In genomic region chr7:50376056-50376455, GRCh38 we compare ENCODE assay signal across 24 cellular contexts.
DNase-seq lines count a peak whose midpoint lies in the region; ATAC-seq and TF ChIP-seq lines count a peak whose summit lies in the region.
"Had no signal": no experiment of that assay in that cellular context is flagged by ENCODE, and none has a peak within 500 bp of the region (broad histone marks: within the 10 kb centered on the region; RNA-seq: fewer than 3 reads in every experiment).

No MANE protein-coding gene starts in this region.

- ATAC-seq in WTC11 (no peak), aorta (ENCODE audit: low FRiP score) (no peak)
- no peak for ATAC-seq in activated naive CD8-positive, alpha-beta T cell treated with anti-CD3 and anti-CD28 coated beads, Interleukin-2, amount 50 U/mL, for 24 hours
- ATAC-seq in stimulated activated naive B cell treated with anti-CD40 and anti-IgM and Interleukin-4, amounts not matched to agents 10 μg/mL and 1 μg/mL and 100 μg/mL, for 72 hours (replicated peaks) = no peak
- ATAC-seq in activated CD8-positive, alpha-beta memory T cell treated with anti-CD3 and anti-CD28 coated beads, Interleukin-2, amount 10 ng/mL, durations not matched to agents 7 days and 5 days = no peak
- ATAC-seq: activated T-cell treated with anti-CD3 and anti-CD28 coated beads, Interleukin-2, amount 50 U/mL, for 4 hours; K562; Right ventricle myocardium inferior had no signal

- no peak overlapping the region for H3K27ac ChIP-seq in aorta (ENCODE audit: low read depth in 1 of 2, low read length in 2 of 2)
- H3K27ac ChIP-seq: skin epidermis, thyroid gland had no signal

- no peak for TF ChIP-seq CTCF in WTC11 (IDR thresholded peaks at IDR 0.05)

- no peak for DNase-seq in activated naive CD4-positive, alpha-beta T cell treated with anti-CD3 and anti-CD28 coated beads, Interleukin-2, amount 10 ng/mL, durations not matched to agents 7 days and 5 days
- DNase-seq in activated naive CD4-positive, alpha-beta T cell (lab: John Stamatoyannopoulos, UW) = no peak
- DNase-seq in WTC11 (ENCODE audit: low spot score) (no peak), aorta (no peak)
- DNase-seq in activated naive CD8-positive, alpha-beta T cell treated with anti-CD3 and anti-CD28 coated beads, Interleukin-2, amount 50 U/mL, for 24 hours = no peak
- DNase-seq in stimulated activated naive B cell treated with anti-CD40 and anti-IgM and Interleukin-4, amounts not matched to agents 10 μg/mL and 1 μg/mL and 100 μg/mL, for 72 hours = no peak
- no peak for DNase-seq in activated CD8-positive, alpha-beta memory T cell treated with anti-CD3 and anti-CD28 coated beads, Interleukin-2, amount 10 ng/mL, durations not matched to agents 7 days and 5 days
- DNase-seq: activated CD4-positive, alpha-beta T cell treated with anti-CD3 and anti-CD28 coated beads for 4 hours; activated T-cell treated with anti-CD3 and anti-CD28 coated beads, Interleukin-2, amount 50 U/mL, for 4 hours; amniotic stem cell; Calu3; cortex of kidney; EL; glutamatergic neuron; mammary epithelial cell; MG63; NCI-H2171; NCI-H526 treated with DMSO at 0.1 percent for 48 hours; stimulated activated CD4-positive, alpha-beta T cell treated with anti-CD3 and anti-CD28 coated beads, Interleukin-2, amount 100 ng/mL, for 24 hours; stimulated activated naive CD4-positive, alpha-beta T cell treated with Interleukin-2 at 50 U/mL for 16 hours; thyroid gland had no signal

- peaks cover 87% of the 10 kb centered on the region for H3K4me1 Mint-ChIP-seq in activated naive CD4-positive, alpha-beta T cell treated with anti-CD3 and anti-CD28 coated beads, Interleukin-2, amount 10 ng/mL, durations not matched to agents 7 days and 5 days
- peaks cover 48% of the 10 kb centered on the region for H3K4me1 Mint-ChIP-seq in WTC11
- H3K4me1 Mint-ChIP-seq in activated naive CD8-positive, alpha-beta T cell treated with anti-CD3 and anti-CD28 coated beads, Interleukin-2, amount 50 U/mL, for 24 hours = peaks cover 98% of the 10 kb centered on the region
- peaks cover 53 to 70% of the 10 kb centered on the region in 2 donors for H3K4me1 Mint-ChIP-seq in stimulated activated naive B cell treated with anti-CD40 and anti-IgM and Interleukin-4, amounts not matched to agents 10 μg/mL and 1 μg/mL and 100 μg/mL, for 72 hours
- H3K4me1 Mint-ChIP-seq in activated CD8-positive, alpha-beta memory T cell treated with anti-CD3 and anti-CD28 coated beads, Interleukin-2, amount 10 ng/mL, durations not matched to agents 7 days and 5 days = peaks cover 70% of the 10 kb centered on the region

- POLR2A ChIA-PET in WTC11 (lab: Charles Lee) = no interaction called here

- no peaks in the 10 kb centered on the region for H3K27me3 Mint-ChIP-seq in activated naive CD4-positive, alpha-beta T cell treated with anti-CD3 and anti-CD28 coated beads, Interleukin-2, amount 10 ng/mL, durations not matched to agents 7 days and 5 days
- no peaks in the 10 kb centered on the region for H3K27me3 Mint-ChIP-seq in WTC11 (ENCODE audit: low read depth)
- H3K27me3 Mint-ChIP-seq in activated naive CD8-positive, alpha-beta T cell treated with anti-CD3 and anti-CD28 coated beads, Interleukin-2, amount 50 U/mL, for 24 hours = no peaks in the 10 kb centered on the region
- H3K27me3 Mint-ChIP-seq in stimulated activated naive B cell treated with anti-CD40 and anti-IgM and Interleukin-4, amounts not matched to agents 10 μg/mL and 1 μg/mL and 100 μg/mL, for 72 hours = no peaks in the 10 kb centered on the region
- H3K27me3 Mint-ChIP-seq in activated CD8-positive, alpha-beta memory T cell treated with anti-CD3 and anti-CD28 coated beads, Interleukin-2, amount 10 ng/mL, durations not matched to agents 7 days and 5 days = no peaks in the 10 kb centered on the region

- no peaks in the 10 kb centered on the region for H3K9me3 ChIP-seq in aorta (ENCODE audit: control insufficient read depth, low read length)
- H3K9me3 ChIP-seq: MG63, thyroid gland had no signal

- intact Hi-C loops in aorta (cut with DNase I) = no loop called here

- no peaks in the 10 kb centered on the region for H3K27me3 ChIP-seq in aorta (ENCODE audit: control insufficient read depth in 1 of 2, insufficient read depth in 2 of 2, low read length in 1 of 2)
- H3K27me3 ChIP-seq: MG63, thyroid gland had no signal

- H3K4me3 Mint-ChIP-seq in activated naive CD4-positive, alpha-beta T cell treated with anti-CD3 and anti-CD28 coated beads, Interleukin-2, amount 10 ng/mL, durations not matched to agents 7 days and 5 days = no peak overlapping the region
- H3K4me3 Mint-ChIP-seq in WTC11 = no peak overlapping the region
- H3K4me3 Mint-ChIP-seq in activated naive CD8-positive, alpha-beta T cell treated with anti-CD3 and anti-CD28 coated beads, Interleukin-2, amount 50 U/mL, for 24 hours = no peak overlapping the region
- H3K4me3 Mint-ChIP-seq in stimulated activated naive B cell treated with anti-CD40 and anti-IgM and Interleukin-4, amounts not matched to agents 10 μg/mL and 1 μg/mL and 100 μg/mL, for 72 hours = no peak overlapping the region
- no peak overlapping the region for H3K4me3 Mint-ChIP-seq in activated CD8-positive, alpha-beta memory T cell treated with anti-CD3 and anti-CD28 coated beads, Interleukin-2, amount 10 ng/mL, durations not matched to agents 7 days and 5 days
- H3K4me3 Mint-ChIP-seq: activated T-cell treated with anti-CD3 and anti-CD28 coated beads, Interleukin-2, amount 50 U/mL, for 4 hours had no signal

- H3K36me3 ChIP-seq in aorta (ENCODE audit: control insufficient read depth in 1 of 2, insufficient read depth in 2 of 2, low read length in 1 of 2) = no peaks in the 10 kb centered on the region
- H3K36me3 ChIP-seq: MG63, thyroid gland had no signal

- H3K9me3 Mint-ChIP-seq in activated naive CD4-positive, alpha-beta T cell treated with anti-CD3 and anti-CD28 coated beads, Interleukin-2, amount 10 ng/mL, durations not matched to agents 7 days and 5 days = no peaks in the 10 kb centered on the region
- no peaks in the 10 kb centered on the region for H3K9me3 Mint-ChIP-seq in WTC11
- no peaks in the 10 kb centered on the region for H3K9me3 Mint-ChIP-seq in activated naive CD8-positive, alpha-beta T cell treated with anti-CD3 and anti-CD28 coated beads, Interleukin-2, amount 50 U/mL, for 24 hours
- H3K9me3 Mint-ChIP-seq in stimulated activated naive B cell treated with anti-CD40 and anti-IgM and Interleukin-4, amounts not matched to agents 10 μg/mL and 1 μg/mL and 100 μg/mL, for 72 hours = no peaks in the 10 kb centered on the region
- no peaks in the 10 kb centered on the region for H3K9me3 Mint-ChIP-seq in activated CD8-positive, alpha-beta memory T cell treated with anti-CD3 and anti-CD28 coated beads, Interleukin-2, amount 10 ng/mL, durations not matched to agents 7 days and 5 days (ENCODE audit: low read depth)
- H3K9me3 Mint-ChIP-seq: activated T-cell treated with anti-CD3 and anti-CD28 coated beads, Interleukin-2, amount 50 U/mL, for 4 hours had no signal

- CTCF ChIA-PET in activated naive CD4-positive, alpha-beta T cell treated with anti-CD3 and anti-CD28 coated beads, Interleukin-2, amount 10 ng/mL, durations not matched to agents 7 days and 5 days (lab: Charles Lee) = interaction anchor here (1.1 kb wide), 1 partner anchor 9 kb away, joined by 3 read pairs; no protein-coding TSS in a partner anchor
- CTCF ChIA-PET in WTC11 (lab: Charles Lee) = interaction anchor here (1.2 to 1.6 kb wide), 2 partner anchors 8 to 283 kb away, joined by 3 to 4 read pairs; no protein-coding TSS in a partner anchor
- CTCF ChIA-PET in activated CD8-positive, alpha-beta memory T cell treated with anti-CD3 and anti-CD28 coated beads, Interleukin-2, amount 10 ng/mL, durations not matched to agents 7 days and 5 days (lab: Charles Lee) = interaction anchor here (5.1 kb wide), 1 partner anchor 170 kb away, joined by 30 read pairs; no protein-coding TSS in a partner anchor

- H3K4me1 ChIP-seq in aorta (ENCODE audit: control insufficient read depth in 1 of 2, insufficient read depth in 2 of 2, low read length in 2 of 2) = no peaks in the 10 kb centered on the region
- H3K4me1 ChIP-seq: thyroid gland had no signal

- WGBS in aorta, 2 donors = 83 to 91% methylated on average over 6 of the region's 6 CpGs

- H3K27ac Mint-ChIP-seq in activated naive CD4-positive, alpha-beta T cell treated with anti-CD3 and anti-CD28 coated beads, Interleukin-2, amount 10 ng/mL, durations not matched to agents 7 days and 5 days = peak overlapping the region; percentile 63
- no peak overlapping the region for H3K27ac Mint-ChIP-seq in WTC11
- H3K27ac Mint-ChIP-seq in activated naive CD8-positive, alpha-beta T cell treated with anti-CD3 and anti-CD28 coated beads, Interleukin-2, amount 50 U/mL, for 24 hours = peak overlapping the region; percentile 84
- H3K27ac Mint-ChIP-seq in stimulated activated naive B cell treated with anti-CD40 and anti-IgM and Interleukin-4, amounts not matched to agents 10 μg/mL and 1 μg/mL and 100 μg/mL, for 72 hours = peak overlapping the region; percentile 65
- no peak overlapping the region for H3K27ac Mint-ChIP-seq in activated CD8-positive, alpha-beta memory T cell treated with anti-CD3 and anti-CD28 coated beads, Interleukin-2, amount 10 ng/mL, durations not matched to agents 7 days and 5 days

- no peak overlapping the region for H3K4me3 ChIP-seq in aorta (ENCODE audit: low read length in 2 of 2)
- H3K4me3 ChIP-seq: K562, MG63, skin epidermis, thyroid gland had no signal

- H3K36me3 Mint-ChIP-seq in activated naive CD4-positive, alpha-beta T cell treated with anti-CD3 and anti-CD28 coated beads, Interleukin-2, amount 10 ng/mL, durations not matched to agents 7 days and 5 days = peaks cover 94% of the 10 kb centered on the region
- 0 out of 2 replicates have a peak, but pooled peaks cover 2% of the 10 kb centered on the region for H3K36me3 Mint-ChIP-seq in WTC11
- peaks cover 93% of the 10 kb centered on the region for H3K36me3 Mint-ChIP-seq in activated naive CD8-positive, alpha-beta T cell treated with anti-CD3 and anti-CD28 coated beads, Interleukin-2, amount 50 U/mL, for 24 hours (ENCODE audit: low read depth)
- H3K36me3 Mint-ChIP-seq in stimulated activated naive B cell treated with anti-CD40 and anti-IgM and Interleukin-4, amounts not matched to agents 10 μg/mL and 1 μg/mL and 100 μg/mL, for 72 hours = peaks cover 49 to 82% of the 10 kb centered on the region in 2 donors
- peaks cover 81% of the 10 kb centered on the region for H3K36me3 Mint-ChIP-seq in activated CD8-positive, alpha-beta memory T cell treated with anti-CD3 and anti-CD28 coated beads, Interleukin-2, amount 10 ng/mL, durations not matched to agents 7 days and 5 days

TF ChIP-seq in WTC11, 78 proteins besides CTCF, POLR2A, EP300 and RAD21:
- no peak for TF ChIP-seq GTF2I (CRISPR knock-in tag; conservative IDR thresholded peaks at IDR 0.05)
- peak; percentile 51; the same call in 1 of the 2 replicates for TF ChIP-seq ZNF317 (CRISPR knock-in tag; IDR thresholded peaks at IDR 0.05; ENCODE audit: borderline replicate concordance, low read depth)
- TF ChIP-seq JAZF1 (CRISPR knock-in tag; IDR thresholded peaks at IDR 0.05) = no peak

Comparison
In these comparisons a context has a peak if more than half of its experiments do, and no peak if none do; other contexts are left out.
1. H3K27ac Mint-ChIP-seq: peak in activated naive CD4-positive, alpha-beta T cell treated with anti-CD3 and anti-CD28 coated beads, Interleukin-2, amount 10 ng/mL, durations not matched to agents 7 days and 5 days (single experiment), activated naive CD8-positive, alpha-beta T cell treated with anti-CD3 and anti-CD28 coated beads, Interleukin-2, amount 50 U/mL, for 24 hours (single experiment) and stimulated activated naive B cell treated with anti-CD40 and anti-IgM and Interleukin-4, amounts not matched to agents 10 μg/mL and 1 μg/mL and 100 μg/mL, for 72 hours (single experiment); none in WTC11 (single experiment) and activated CD8-positive, alpha-beta memory T cell treated with anti-CD3 and anti-CD28 coated beads, Interleukin-2, amount 10 ng/mL, durations not matched to agents 7 days and 5 days (single experiment).